ENCODE assay signal across 18 cellular contexts in the genomic region with DNA sequence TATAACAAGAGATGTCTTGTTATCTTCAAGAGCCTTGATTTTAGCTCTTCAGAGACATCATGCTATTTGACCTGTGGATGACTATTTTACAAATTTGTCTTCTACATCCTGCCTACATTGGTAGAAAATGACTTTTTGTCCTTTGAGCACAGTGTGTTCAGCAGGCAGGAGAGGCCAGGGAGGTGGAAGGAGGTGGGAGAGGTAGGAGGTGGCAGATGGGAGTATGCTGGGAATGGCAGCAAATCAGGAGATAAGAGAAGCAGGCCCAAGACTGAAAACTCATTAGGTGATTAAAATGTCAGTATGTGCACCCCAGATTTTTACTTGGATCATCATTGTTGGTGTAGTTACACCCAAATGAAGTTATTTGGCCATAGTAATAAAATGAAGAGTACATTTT. TPM values are rescaled to one million over a fixed set of nuclear protein-coding genes. Genes with fewer than 3 reads are reported as not detected.
"Had no signal": no experiment of that assay in that cellular context is flagged by ENCODE, and none has a peak within 500 bp of the region (broad histone marks: within the 10 kb centered on the region; RNA-seq: fewer than 3 reads in every experiment).

No MANE protein-coding gene starts in this region.

- H3K4me1 Mint-ChIP-seq: immature natural killer cell; stimulated activated naive CD8-positive, alpha-beta T cell treated with anti-CD3 and anti-CD28 coated beads, Interleukin-15, amount 100 ng/mL, for 72 hours had no signal

- H3K4me3 Mint-ChIP-seq: activated CD8-positive, alpha-beta T cell treated with anti-CD3 and anti-CD28 coated beads for 36 hours; immature natural killer cell; stimulated activated naive CD8-positive, alpha-beta T cell treated with anti-CD3 and anti-CD28 coated beads, Interleukin-15, amount 100 ng/mL, for 72 hours; T-helper 1 cell treated with Interleukin-12 subunit alpha and Interleukin-12 subunit beta and Interleukin-4 antibody, amounts not matched to agents 30 μg/mL and 1 μg/mL, for 36 hours; WTC11 had no signal

- H3K27me3 ChIP-seq: foreskin keratinocyte, right lobe of liver, uterus had no signal

- H3K36me3 ChIP-seq: uterus had no signal

- DNase-seq: activated CD4-positive, alpha-beta T cell treated with anti-CD3 and anti-CD28 coated beads for 4 hours; activated CD8-positive, alpha-beta T cell treated with anti-CD3 and anti-CD28 coated beads for 36 hours; activated effector memory CD4-positive, alpha-beta T cell treated with anti-CD3 and anti-CD28 coated beads, Interleukin-2, amount 50 U/mL, for 16 hours; activated T-cell treated with anti-CD3 and anti-CD28 coated beads, Interleukin-2, amount 50 U/mL, for 48 hours; central memory CD4-positive, alpha-beta T cell; effector CD4-positive, alpha-beta T cell; immature natural killer cell; right lobe of liver; stimulated activated CD4-positive, alpha-beta T cell treated with anti-CD3 and anti-CD28 coated beads, Interleukin-1b, Interleukin-23, amount 100 ng/mL, for 48 hours; stimulated activated naive CD8-positive, alpha-beta T cell treated with anti-CD3 and anti-CD28 coated beads, Interleukin-15, amount 100 ng/mL, for 72 hours; uterus had no signal

- ATAC-seq: activated CD8-positive, alpha-beta T cell treated with anti-CD3 and anti-CD28 coated beads for 36 hours; activated naive CD4-positive, alpha-beta T cell treated with anti-CD3 and anti-CD28 coated beads, Interleukin-2, amount 50 U/mL, for 72 hours; stimulated activated naive CD8-positive, alpha-beta T cell treated with anti-CD3 and anti-CD28 coated beads, Interleukin-15, amount 100 ng/mL, for 72 hours; WTC11 had no signal

- H3K9me3 ChIP-seq: right lobe of liver, thoracic aorta, uterus had no signal

- H3K36me3 Mint-ChIP-seq: activated naive CD4-positive, alpha-beta T cell treated with anti-CD3 and anti-CD28 coated beads, Interleukin-2, amount 50 U/mL, for 72 hours; immature natural killer cell; WTC11 had no signal

- H3K9me3 Mint-ChIP-seq: activated CD8-positive, alpha-beta T cell treated with anti-CD3 and anti-CD28 coated beads for 36 hours; activated naive CD4-positive, alpha-beta T cell treated with anti-CD3 and anti-CD28 coated beads, Interleukin-2, amount 50 U/mL, for 72 hours; stimulated activated naive CD8-positive, alpha-beta T cell treated with anti-CD3 and anti-CD28 coated beads, Interleukin-15, amount 100 ng/mL, for 72 hours; T-helper 1 cell treated with Interleukin-12 subunit alpha and Interleukin-12 subunit beta and Interleukin-4 antibody, amounts not matched to agents 30 μg/mL and 1 μg/mL, for 36 hours; WTC11 had no signal

- H3K27ac ChIP-seq: coronary artery, right lobe of liver, thoracic aorta, uterus had no signal

- H3K4me1 ChIP-seq: right lobe of liver, uterus had no signal

- FAIRE-seq: endothelial cell of umbilical vein had no signal

- H3K4me3 ChIP-seq: coronary artery, right lobe of liver, thoracic aorta, uterus had no signal

- H3K27ac Mint-ChIP-seq: activated CD8-positive, alpha-beta T cell treated with anti-CD3 and anti-CD28 coated beads for 36 hours; activated naive CD4-positive, alpha-beta T cell treated with anti-CD3 and anti-CD28 coated beads, Interleukin-2, amount 50 U/mL, for 72 hours; immature natural killer cell; stimulated activated naive CD8-positive, alpha-beta T cell treated with anti-CD3 and anti-CD28 coated beads, Interleukin-15, amount 100 ng/mL, for 72 hours had no signal

RNA-seq across cellular contexts. Expression of a gene that starts 44.1 kb away (rescaled TPM):
- total RNA-seq: endothelial cell of umbilical vein had no signal
- polyA plus RNA-seq: immature natural killer cell had no signal
